12 cellular contexts compared by ENCODE assay signal in genomic region chr1:61120998-61121397, GRCh38. TPM values are rescaled to one million over a fixed set of nuclear protein-coding genes. Genes with fewer than 3 reads are reported as not detected.
DNase-seq lines count a peak whose midpoint lies in the region; ATAC-seq, FAIRE-seq and TF ChIP-seq lines count a peak whose summit lies in the region.
"Had no signal": no experiment of that assay in that cellular context is flagged by ENCODE, and none has a peak within 500 bp of the region (broad histone marks: within the 10 kb centered on the region; RNA-seq: fewer than 3 reads in every experiment).

No MANE protein-coding gene starts in this region.

- no peak overlapping the region for H4K8ac ChIP-seq in trophoblast cell (ENCODE audit: low read depth, low read length)

- H3K4ac ChIP-seq in trophoblast cell (ENCODE audit: low read depth, low read length), result no peak overlapping the region

- H2BK120ac ChIP-seq in trophoblast cell (ENCODE audit: insufficient read depth, low read length, poor library complexity), result no peak overlapping the region

- H3K27me3 ChIP-seq in astrocyte (ENCODE audit: insufficient read depth, low read length) (no peaks in the 10 kb centered on the region), trophoblast cell (ENCODE audit: insufficient read depth, low read length) (no peaks in the 10 kb centered on the region)

- H3K4me1 ChIP-seq in HEK293 (ENCODE audit: control insufficient read depth, insufficient read depth, low read length) (peaks cover 20% of the 10 kb centered on the region), astrocyte (ENCODE audit: insufficient read depth, low read length) (no peaks in the 10 kb centered on the region), trophoblast cell (ENCODE audit: control insufficient read depth in 1 of 2, insufficient read depth in 2 of 2, low read length in 2 of 2) (no peaks in the 10 kb centered on the region)

- H2BK12ac ChIP-seq in trophoblast cell (ENCODE audit: low read length), result no peak overlapping the region

- H3K9me3 ChIP-seq in HEK293 (ENCODE audit: control insufficient read depth, insufficient read depth, low read depth, low read length), result no peaks in the 10 kb centered on the region
- no peaks in the 10 kb centered on the region for H3K9me3 ChIP-seq in astrocyte (ENCODE audit: insufficient read depth, low read depth, low read length)
- no peaks in the 10 kb centered on the region for H3K9me3 ChIP-seq in trophoblast cell (ENCODE audit: insufficient read depth, low read depth, low read length)

- H3K14ac ChIP-seq in trophoblast cell (ENCODE audit: low read length), result no peak overlapping the region

- ATAC-seq in left cardiac atrium, result peak; percentile 63 to 66
- no peak for ATAC-seq in stimulated activated naive CD8-positive, alpha-beta T cell treated with anti-CD3 and anti-CD28 coated beads, Interleukin-15, amount 100 ng/mL, for 72 hours

- H3K36me3 ChIP-seq in HEK293 (ENCODE audit: control insufficient read depth in 2 of 2, insufficient read depth in 1 of 2, low read length in 2 of 2), result no peaks in the 10 kb centered on the region
- no peaks in the 10 kb centered on the region for H3K36me3 ChIP-seq in astrocyte (ENCODE audit: insufficient read depth, low read length)
- no peaks in the 10 kb centered on the region for H3K36me3 ChIP-seq in trophoblast cell (ENCODE audit: control insufficient read depth in 1 of 2, insufficient read depth in 2 of 2, low read length in 2 of 2)

- H3K9me3 Mint-ChIP-seq in astrocyte (ENCODE audit: unreplicated experiment), result no peaks in the 10 kb centered on the region
- no peaks in the 10 kb centered on the region for H3K9me3 Mint-ChIP-seq in stimulated activated naive CD8-positive, alpha-beta T cell treated with anti-CD3 and anti-CD28 coated beads, Interleukin-15, amount 100 ng/mL, for 72 hours
- H3K9me3 Mint-ChIP-seq: type B pancreatic cell had no signal

- H3K9ac ChIP-seq in astrocyte (ENCODE audit: low read length), result no peak overlapping the region
- no peak overlapping the region for H3K9ac ChIP-seq in trophoblast cell (ENCODE audit: low read length)

- H4K20me1 ChIP-seq in astrocyte (ENCODE audit: insufficient read depth, low read length), result no peaks in the 10 kb centered on the region

- H3K4me1 Mint-ChIP-seq in astrocyte (ENCODE audit: low read depth, unreplicated experiment), result peaks cover 14% of the 10 kb centered on the region
- H3K4me1 Mint-ChIP-seq in stimulated activated naive CD8-positive, alpha-beta T cell treated with anti-CD3 and anti-CD28 coated beads, Interleukin-15, amount 100 ng/mL, for 72 hours, result peaks cover 9% of the 10 kb centered on the region
- H3K4me1 Mint-ChIP-seq: IgD-negative memory B cell had no signal

- no peak overlapping the region for H3K18ac ChIP-seq in trophoblast cell (ENCODE audit: low read length)

- intact Hi-C loops in left cardiac atrium (cut with DNase I), result no loop called here

- no peak overlapping the region for H4K12ac ChIP-seq in trophoblast cell (ENCODE audit: low read depth, low read length)

- TF ChIP-seq CTCF in HEK293 (tag by site-specific recombination; IDR thresholded peaks at IDR 0.05) (no peak), astrocyte (IDR thresholded peaks at IDR 0.05; ENCODE audit: insufficient read depth, low read depth, low read length) (no peak)

- H3K79me1 ChIP-seq in trophoblast cell (ENCODE audit: low read length), result no peaks in the 10 kb centered on the region

- H2AFZ ChIP-seq in astrocyte (ENCODE audit: low read depth, low read length), result no peak overlapping the region
- no peak overlapping the region for H2AFZ ChIP-seq in trophoblast cell (ENCODE audit: insufficient read depth, low read length, poor library complexity)

- FAIRE-seq in astrocyte (lab: Jason Lieb, UNC), result no peak
- FAIRE-seq: D721Med had no signal

- H3K79me2 ChIP-seq in astrocyte (ENCODE audit: insufficient read depth, low read length), result no peaks in the 10 kb centered on the region
- H3K79me2 ChIP-seq in trophoblast cell (ENCODE audit: control insufficient read depth, insufficient read depth, low read length, poor library complexity), result no peaks in the 10 kb centered on the region

- H3K27ac Mint-ChIP-seq in astrocyte (ENCODE audit: unreplicated experiment), result peak overlapping the region; percentile 27
- H3K27ac Mint-ChIP-seq in stimulated activated naive CD8-positive, alpha-beta T cell treated with anti-CD3 and anti-CD28 coated beads, Interleukin-15, amount 100 ng/mL, for 72 hours, result no peak overlapping the region
- H3K27ac Mint-ChIP-seq: IgD-negative memory B cell, type B pancreatic cell had no signal

- no peak overlapping the region for H4K91ac ChIP-seq in trophoblast cell (ENCODE audit: low read depth, low read length)

- H3K36me3 Mint-ChIP-seq in astrocyte (ENCODE audit: low read depth, unreplicated experiment), result peaks cover 1% of the 10 kb centered on the region
- H3K36me3 Mint-ChIP-seq: IgD-negative memory B cell had no signal

- no peak overlapping the region for H3K27ac ChIP-seq in HEK293 (ENCODE audit: extremely low read depth, low read depth, low read length)
- H3K27ac ChIP-seq in astrocyte (ENCODE audit: low read depth, low read length), result no peak overlapping the region
- H3K27ac ChIP-seq in trophoblast cell (ENCODE audit: low read depth, low read length), result no peak overlapping the region

- POLR2A ChIA-PET in HEK293 (lab: Yijun Ruan, JAX), result no interaction called here

- no peak overlapping the region for H2AK5ac ChIP-seq in trophoblast cell (ENCODE audit: low read length)

- H3K4me2 ChIP-seq in astrocyte (ENCODE audit: low read length) (peak overlapping the region; percentile 49), trophoblast cell (ENCODE audit: low read length) (no peak overlapping the region)

- H3K4me3 Mint-ChIP-seq in astrocyte (ENCODE audit: unreplicated experiment), result no peak overlapping the region
- no peak overlapping the region for H3K4me3 Mint-ChIP-seq in stimulated activated naive CD8-positive, alpha-beta T cell treated with anti-CD3 and anti-CD28 coated beads, Interleukin-15, amount 100 ng/mL, for 72 hours
- H3K4me3 Mint-ChIP-seq: IgD-negative memory B cell, type B pancreatic cell had no signal

- H3K4me3 ChIP-seq in HEK293 (ENCODE audit: low read depth, low read length) (no peak overlapping the region), astrocyte (ENCODE audit: insufficient read depth, low read depth, low read length) (no peak overlapping the region), skeletal muscle cell (ENCODE audit: low read depth, low read length) (no peak overlapping the region), trophoblast cell (ENCODE audit: low read depth, low read length) (no peak overlapping the region)

- WGBS in trophoblast cell (ENCODE audit: extremely low coverage, insufficient coverage, insufficient read length), result no CpG with 5 or more reads among the region's 2 CpGs

- no peak overlapping the region for H2BK5ac ChIP-seq in trophoblast cell (ENCODE audit: low read depth, low read length, poor library complexity)

- DNase-seq in astrocyte (ENCODE audit: low read depth) (no peak), left cardiac atrium (no peak), skeletal muscle cell (ENCODE audit: low read depth) (peak; percentile 68), 8988T (no peak), trophoblast cell (no peak)
- no peak for DNase-seq in activated CD4-positive, CD25-positive, alpha-beta regulatory T cell (lab: John Stamatoyannopoulos, UW)
- no peak for DNase-seq in stimulated activated naive CD8-positive, alpha-beta T cell treated with anti-CD3 and anti-CD28 coated beads, Interleukin-15, amount 100 ng/mL, for 72 hours
- DNase-seq: activated CD4-positive, alpha-beta T cell treated with anti-CD3 and anti-CD28 coated beads, Interleukin-2, amount 50 U/mL, for 1 hour had no signal

- peaks cover 5% of the 10 kb centered on the region for H3K27me3 Mint-ChIP-seq in astrocyte (ENCODE audit: low read depth, unreplicated experiment)
- H3K27me3 Mint-ChIP-seq in stimulated activated naive CD8-positive, alpha-beta T cell treated with anti-CD3 and anti-CD28 coated beads, Interleukin-15, amount 100 ng/mL, for 72 hours, result no peaks in the 10 kb centered on the region
- H3K27me3 Mint-ChIP-seq: type B pancreatic cell had no signal

- CTCF ChIA-PET in HEK293 (lab: Yijun Ruan, JAX), result interaction anchor here (0.6 to 1.4 kb wide), 2 partner anchors 71 to 156 kb away, joined by 3 to 5 read pairs; no protein-coding TSS in a partner anchor

- H3K23ac ChIP-seq in trophoblast cell (ENCODE audit: low read length), result no peak overlapping the region

TF ChIP-seq in HEK293, 187 proteins besides CTCF, POLR2A, EP300 and RAD21 (continues in another document):
- no peak for TF ChIP-seq GLI4 (tag by site-specific recombination; IDR thresholded peaks at IDR 0.05)
- TF ChIP-seq SP3 (tag by site-specific recombination; IDR thresholded peaks at IDR 0.05), result no peak
- TF ChIP-seq ZBTB11 (tag by site-specific recombination; conservative IDR thresholded peaks at IDR 0.05; ENCODE audit: low read depth), result no peak

RNA-seq across cellular contexts. Expression of gene NFIA, which starts 38.6 kb away (rescaled TPM):
- total RNA-seq in astrocyte (4.6 and 7.2 TPM in 2 replicates), left cardiac atrium (10 to 100 TPM; 94.1 to 97.8 TPM)
- 0.12 and 0.23 TPM in 2 replicates for polyA plus RNA-seq in trophoblast cell (2013)

Comparison
In these comparisons a context has a peak if more than half of its experiments do, and no peak if none do; other contexts are left out.
1. RNA of gene NFIA, which starts 38.6 kb away (total RNA-seq): 94.1 to 97.8 TPM in left cardiac atrium; 4.6 to 7.2 TPM in astrocyte; every median in the first group is over 10 times any median in the second.